22 cellular contexts compared by ENCODE assay signal in the genomic region with DNA sequence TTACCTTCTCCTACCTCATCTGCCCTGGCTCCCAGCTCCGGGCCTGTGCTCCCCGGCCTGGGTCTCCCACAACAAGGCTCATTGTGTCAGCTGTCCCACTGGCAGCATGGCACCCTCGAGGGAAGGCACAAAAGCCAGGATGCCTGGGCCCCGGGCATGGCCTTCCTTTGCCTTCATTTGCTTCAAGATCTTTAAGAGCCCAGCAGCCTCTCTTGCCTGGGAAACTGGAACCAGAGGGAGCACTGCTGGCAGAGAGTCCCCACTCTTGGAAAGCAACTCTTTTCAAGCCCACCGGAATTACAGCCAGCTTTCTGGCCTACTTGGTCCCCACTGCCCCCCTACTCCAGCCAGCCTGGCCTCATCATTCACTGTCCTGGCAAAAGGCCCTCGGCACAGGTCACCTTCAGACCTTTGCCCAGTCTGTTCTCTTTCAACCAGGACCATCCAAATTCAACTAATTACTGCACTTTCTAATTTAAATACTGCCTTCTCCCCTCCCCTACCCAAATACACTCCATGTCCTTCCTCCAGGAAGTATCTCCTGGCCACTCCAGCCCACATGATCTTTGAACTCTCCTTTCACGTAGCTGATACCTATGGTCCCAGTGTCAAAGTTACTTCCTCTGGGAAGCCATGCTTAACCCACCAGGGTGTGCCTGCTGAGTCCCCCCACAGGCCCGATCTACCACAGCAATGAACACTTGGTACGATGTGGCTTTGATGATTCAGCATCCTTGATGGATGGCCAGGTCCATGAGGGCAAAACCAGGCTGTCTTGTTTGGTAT. TPM values are rescaled to one million over a fixed set of nuclear protein-coding genes. Genes with fewer than 3 reads are reported as not detected.
A peak's percentile ranks its signal among the peaks of the same experiment; 100 is the strongest.
DNase-seq lines count a peak whose midpoint lies in the region; ATAC-seq and TF ChIP-seq lines count a peak whose summit lies in the region.
"Had no signal": no experiment of that assay in that cellular context is flagged by ENCODE, and none has a peak within 500 bp of the region (broad histone marks: within the 10 kb centered on the region; RNA-seq: fewer than 3 reads in every experiment).

No MANE protein-coding gene starts in this region.

- no peaks in the 10 kb centered on the region for H3K36me3 ChIP-seq in CD8-positive, alpha-beta T cell (ENCODE audit: insufficient read depth, low read length)
- no peaks in the 10 kb centered on the region for H3K36me3 ChIP-seq in SK-N-MC (ENCODE audit: insufficient read depth, low read length)
- H3K36me3 ChIP-seq in neural progenitor cell = no peaks in the 10 kb centered on the region
- H3K36me3 ChIP-seq: colonic mucosa, right atrium auricular region had no signal

- H3K4me2 ChIP-seq in neural progenitor cell = no peak overlapping the region

- H3K9me3 ChIP-seq in CD8-positive, alpha-beta T cell (ENCODE audit: low read length) = no peaks in the 10 kb centered on the region
- no peaks in the 10 kb centered on the region for H3K9me3 ChIP-seq in SK-N-MC (ENCODE audit: low read depth, low read length)
- H3K9me3 ChIP-seq in neural progenitor cell (ENCODE audit: low read depth) = no peaks in the 10 kb centered on the region
- no peaks in the 10 kb centered on the region for H3K9me3 ChIP-seq in CD4-positive, alpha-beta T cell (ENCODE audit: control insufficient read depth, low read length)
- H3K9me3 ChIP-seq: colonic mucosa, neutrophil, right atrium auricular region, tibial nerve had no signal

- H3K9ac ChIP-seq in SK-N-MC (ENCODE audit: insufficient read length) (no peak overlapping the region), neural progenitor cell (no peak overlapping the region)

- no peak for TF ChIP-seq CTCF in CD8-positive, alpha-beta T cell (IDR thresholded peaks at IDR 0.05)
- no peak for TF ChIP-seq CTCF in fibroblast of mammary gland (conservative IDR thresholded peaks at IDR 0.05; ENCODE audit: control insufficient read depth, insufficient read depth, low read depth, low read length)
- TF ChIP-seq CTCF in neural progenitor cell (IDR thresholded peaks at IDR 0.05) = no peak
- TF ChIP-seq CTCF in CD4-positive, alpha-beta T cell (IDR thresholded peaks at IDR 0.05) = no peak

- POLR2A ChIA-PET in CD8-positive, alpha-beta T cell (lab: Charles Lee) = no interaction called here
- POLR2A ChIA-PET in CD4-positive, alpha-beta T cell (lab: Charles Lee) = no interaction called here

- intact Hi-C loops in CD8-positive, alpha-beta T cell (cut with DNase I, micrococcal nuclease) = no loop called here
- intact Hi-C loops in CD4-positive, alpha-beta T cell (cut with DNase I, micrococcal nuclease) = no loop called here

- no peak for DNase-seq in CD8-positive, alpha-beta T cell
- DNase-seq in SK-N-MC (ENCODE audit: low read depth, low spot score) (no peak), fibroblast of mammary gland (ENCODE audit: low read depth) (peak; percentile 8), neural progenitor cell (ENCODE audit: low spot score) (no peak), inferior parietal cortex (ENCODE audit: extremely low spot score) (no peak), NCI-H1694 (lab: John Stamatoyannopoulos, UW) (no peak)
- DNase-seq in CD4-positive, alpha-beta T cell = no peak
- DNase-seq: activated CD4-positive, alpha-beta T cell treated with anti-CD3 and anti-CD28 coated beads, Interleukin-2, amount 10 ng/mL, durations not matched to agents 24 days and 14 days; activated CD8-positive, alpha-beta memory T cell treated with anti-CD3 and anti-CD28 coated beads, Interleukin-2, amount 50 U/mL, for 48 hours; aorta; colonic mucosa; Karpas-422; kidney glomerular epithelial cell; midbrain; NCI-H1092 treated with DMSO at 0.1 percent for 48 hours; NCI-H524; stimulated activated naive CD4-positive, alpha-beta T cell treated with Interleukin-2 at 50 U/mL for 16 hours; T-helper 1 cell had no signal

- H3K4me3 Mint-ChIP-seq in CD8-positive, alpha-beta T cell = no peak overlapping the region
- H3K4me3 Mint-ChIP-seq in neural progenitor cell = peak overlapping the region; percentile 64
- H3K4me3 Mint-ChIP-seq in CD4-positive, alpha-beta T cell = no peak overlapping the region
- H3K4me3 Mint-ChIP-seq: activated CD4-positive, alpha-beta T cell treated with anti-CD3 and anti-CD28 coated beads, Interleukin-2, amount 10 ng/mL, durations not matched to agents 24 days and 14 days had no signal

- peaks cover 28% of the 10 kb centered on the region for H3K36me3 Mint-ChIP-seq in CD8-positive, alpha-beta T cell
- no peaks in the 10 kb centered on the region for H3K36me3 Mint-ChIP-seq in neural progenitor cell
- H3K36me3 Mint-ChIP-seq in CD4-positive, alpha-beta T cell (ENCODE audit: low read depth) = peaks cover 15% of the 10 kb centered on the region

- H3F3A ChIP-seq in neural progenitor cell (ENCODE audit: low read depth) = no peaks in the 10 kb centered on the region

- no peak overlapping the region for H3K27ac ChIP-seq in CD8-positive, alpha-beta T cell (ENCODE audit: low read depth, low read length)
- H3K27ac ChIP-seq in SK-N-MC (0 out of 2 replicates have a peak overlapping the region, but pooled peaks have one; percentile 19), neural progenitor cell (no peak overlapping the region)
- H3K27ac ChIP-seq in CD4-positive, alpha-beta T cell (ENCODE audit: low read depth, low read length) = no peak overlapping the region
- H3K27ac ChIP-seq: colonic mucosa, neutrophil, right atrium auricular region, tibial nerve had no signal

- no peaks in the 10 kb centered on the region for H3K79me2 ChIP-seq in neural progenitor cell (ENCODE audit: low read depth)

- no peaks in the 10 kb centered on the region for H3K4me1 ChIP-seq in CD8-positive, alpha-beta T cell (ENCODE audit: insufficient read depth, low read length)
- H3K4me1 ChIP-seq in neural progenitor cell = no peaks in the 10 kb centered on the region
- H3K4me1 ChIP-seq: colonic mucosa, right atrium auricular region, tibial nerve had no signal

- no peaks in the 10 kb centered on the region for H3K27me3 ChIP-seq in CD8-positive, alpha-beta T cell (ENCODE audit: insufficient read depth, low read length)
- H3K27me3 ChIP-seq in neural progenitor cell = no peaks in the 10 kb centered on the region
- no peaks in the 10 kb centered on the region for H3K27me3 ChIP-seq in CD4-positive, alpha-beta T cell (ENCODE audit: control insufficient read depth, insufficient read depth, low read length)
- H3K27me3 ChIP-seq: colonic mucosa, neutrophil, right atrium auricular region, tibial nerve had no signal

- no peak for ATAC-seq in CD8-positive, alpha-beta T cell
- no peak for ATAC-seq in CD4-positive, alpha-beta T cell (ENCODE audit: poor library complexity)
- no peak for ATAC-seq in HG03457 (IDR thresholded peaks at IDR 0.05; ENCODE audit: unreplicated experiment)

- H3K4me1 Mint-ChIP-seq in CD8-positive, alpha-beta T cell (ENCODE audit: low read depth) = peaks cover 28% of the 10 kb centered on the region
- H3K4me1 Mint-ChIP-seq in neural progenitor cell = no peaks in the 10 kb centered on the region
- peaks cover 39% of the 10 kb centered on the region for H3K4me1 Mint-ChIP-seq in CD4-positive, alpha-beta T cell (ENCODE audit: low read depth)
- H3K4me1 Mint-ChIP-seq: activated CD4-positive, alpha-beta T cell treated with anti-CD3 and anti-CD28 coated beads, Interleukin-2, amount 10 ng/mL, durations not matched to agents 24 days and 14 days had no signal

- CTCF ChIA-PET in CD8-positive, alpha-beta T cell (lab: Charles Lee) = interaction anchor here (1.4 kb wide), 1 partner anchor 9 kb away, joined by 4 read pairs; a partner anchor contains a TSS
- CTCF ChIA-PET in CD4-positive, alpha-beta T cell (lab: Charles Lee) = no interaction called here

- no peak overlapping the region for H2AFZ ChIP-seq in neural progenitor cell (replicated peaks)

- H3K9me3 Mint-ChIP-seq in CD8-positive, alpha-beta T cell = no peaks in the 10 kb centered on the region
- H3K9me3 Mint-ChIP-seq in neural progenitor cell = no peaks in the 10 kb centered on the region
- H3K9me3 Mint-ChIP-seq in CD4-positive, alpha-beta T cell = no peaks in the 10 kb centered on the region
- H3K9me3 Mint-ChIP-seq: activated CD4-positive, alpha-beta T cell treated with anti-CD3 and anti-CD28 coated beads, Interleukin-2, amount 10 ng/mL, durations not matched to agents 24 days and 14 days had no signal

- no peak overlapping the region for H3K4me3 ChIP-seq in CD8-positive, alpha-beta T cell (ENCODE audit: low read depth, low read length)
- H3K4me3 ChIP-seq in SK-N-MC (no peak overlapping the region), fibroblast of mammary gland (ENCODE audit: control insufficient read depth, low read depth, low read length) (no peak overlapping the region), neural progenitor cell (no peak overlapping the region)
- H3K4me3 ChIP-seq: colonic mucosa, right atrium auricular region, tibial nerve had no signal

- H3K27me3 Mint-ChIP-seq in CD8-positive, alpha-beta T cell (ENCODE audit: low read depth) = no peaks in the 10 kb centered on the region
- H3K27me3 Mint-ChIP-seq in neural progenitor cell (ENCODE audit: insufficient read depth, low read depth) = peaks cover 3% of the 10 kb centered on the region
- H3K27me3 Mint-ChIP-seq in CD4-positive, alpha-beta T cell = no peaks in the 10 kb centered on the region
- H3K27me3 Mint-ChIP-seq: activated CD4-positive, alpha-beta T cell treated with anti-CD3 and anti-CD28 coated beads, Interleukin-2, amount 10 ng/mL, durations not matched to agents 24 days and 14 days had no signal

- no peaks in the 10 kb centered on the region for H4K20me1 ChIP-seq in neural progenitor cell (ENCODE audit: low read depth)

- H3K27ac Mint-ChIP-seq in CD8-positive, alpha-beta T cell = peak overlapping the region; percentile 27
- H3K27ac Mint-ChIP-seq in neural progenitor cell = peak overlapping the region; percentile 74
- no peak overlapping the region for H3K27ac Mint-ChIP-seq in CD4-positive, alpha-beta T cell
- H3K27ac Mint-ChIP-seq: activated CD4-positive, alpha-beta T cell treated with anti-CD3 and anti-CD28 coated beads, Interleukin-2, amount 10 ng/mL, durations not matched to agents 24 days and 14 days had no signal

RNA-seq across cellular contexts. Expression of a gene that starts 8.9 kb away (rescaled TPM):
- total RNA-seq in CD8-positive, alpha-beta T cell = 10 to 100 TPM; 35.9 to 45.2 TPM
- 14.7 and 28.2 TPM in 2 replicates for total RNA-seq in neural progenitor cell (ENCODE audit: low replicate concordance)
- total RNA-seq in CD4-positive, alpha-beta T cell = 10 to 100 TPM; 25.4 to 32.6 TPM

RNA-seq across cellular contexts. Expression of a gene that starts 24.2 kb away (rescaled TPM):
- total RNA-seq in CD8-positive, alpha-beta T cell = 10 to 100 TPM; 30.7 to 35.0 TPM
- 17.1 and 19.0 TPM in 2 replicates for total RNA-seq in neural progenitor cell (ENCODE audit: low replicate concordance)
- total RNA-seq in CD4-positive, alpha-beta T cell = 10 to 100 TPM; 25.4 to 28.7 TPM

RNA-seq across cellular contexts. Expression of a gene that starts 38.9 kb away (rescaled TPM):
- total RNA-seq in CD8-positive, alpha-beta T cell = 10 to 100 TPM; 25.5 to 29.6 TPM
- 16.8 and 53.9 TPM in 2 replicates for total RNA-seq in neural progenitor cell (ENCODE audit: low replicate concordance)
- total RNA-seq in CD4-positive, alpha-beta T cell = 10 to 100 TPM; 22.0 to 23.7 TPM

RNA-seq across cellular contexts. Expression of a gene that starts 55.4 kb away (rescaled TPM):
- total RNA-seq in CD8-positive, alpha-beta T cell = 1 to 10 TPM; 6.2 to 6.4 TPM
- 3.2 and 9.1 TPM in 2 replicates for total RNA-seq in neural progenitor cell (ENCODE audit: low replicate concordance)
- total RNA-seq in CD4-positive, alpha-beta T cell = 1 to 10 TPM; 3.2 to 3.7 TPM
